Comparison of ENCODE assay signal across 26 cellular contexts in the genomic region with DNA sequence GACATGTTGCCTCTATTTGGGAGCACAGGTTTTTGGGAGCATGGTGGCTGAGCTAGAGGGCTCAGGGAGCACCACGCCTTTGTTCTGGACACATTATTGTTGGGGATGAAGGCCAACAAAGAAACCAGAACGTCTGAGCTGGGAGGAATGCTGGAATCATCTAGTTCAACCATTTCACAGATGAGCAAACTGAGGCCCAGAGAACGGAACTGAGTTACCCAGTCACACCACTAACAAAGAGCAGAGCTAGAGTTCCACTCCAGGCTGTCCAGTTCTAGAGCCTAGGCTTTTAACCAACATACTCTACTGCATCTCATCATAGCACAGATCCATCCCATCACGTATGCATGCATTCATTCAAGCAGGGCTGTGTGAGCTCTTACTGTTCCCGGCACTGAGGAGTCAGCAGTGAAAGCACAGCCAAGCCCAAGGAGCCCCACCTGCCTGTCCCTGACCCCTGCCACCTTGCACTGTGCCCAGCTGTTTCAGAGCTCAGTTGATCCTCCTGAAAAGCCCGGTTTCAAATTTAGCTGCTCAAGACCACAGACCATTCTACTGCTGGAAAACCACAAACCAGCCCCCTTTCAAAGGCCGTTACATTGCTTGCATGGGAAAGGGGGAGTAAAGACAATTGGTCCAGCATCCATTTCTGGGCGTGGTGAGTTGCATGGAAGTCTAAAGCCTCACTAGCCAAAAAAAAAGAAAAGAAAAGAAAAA. TPM values are rescaled to one million over a fixed set of nuclear protein-coding genes. Genes with fewer than 3 reads are reported as not detected.
DNase-seq lines count a peak whose midpoint lies in the region; ATAC-seq, FAIRE-seq and TF ChIP-seq lines count a peak whose summit lies in the region.
"Had no signal": no experiment of that assay in that cellular context is flagged by ENCODE, and none has a peak within 500 bp of the region (broad histone marks: within the 10 kb centered on the region; RNA-seq: fewer than 3 reads in every experiment).

No MANE protein-coding gene starts in this region.

- FAIRE-seq in GM12878 (lab: Jason Lieb, UNC), result no peak

- TF ChIP-seq POLR2A in GM12878 (IDR thresholded peaks at IDR 0.05; ENCODE audit: low read depth, low read length), result no peak

- RAD21 ChIA-PET in GM12878 (lab: Charles Lee; ENCODE audit: unreplicated experiment), result no interaction called here

- no peaks in the 10 kb centered on the region for H3K9me3 Mint-ChIP-seq in activated T-cell treated with anti-CD3 and anti-CD28 coated beads, Interleukin-2, amount 50 U/mL, for 24 hours
- H3K9me3 Mint-ChIP-seq: activated CD8-positive, alpha-beta T cell treated with anti-CD3 and anti-CD28 coated beads for 36 hours; activated T-helper 2 cell treated with anti-CD3 and anti-CD28 coated beads, Interferon-gamma antibody, Interleukin-2, Interleukin-4, amounts not matched to agents 10 μg/mL and 5 μg/mL and 100 μg/mL, durations not matched to agents 14 hours and 24 hours and 36 hours; naive thymus-derived CD4-positive, alpha-beta T cell; stimulated activated memory B cell treated with anti-CD40 and anti-IgM and Interleukin-4, amounts not matched to agents 10 μg/mL and 1 μg/mL and 100 μg/mL, for 72 hours had no signal

- H3K36me3 Mint-ChIP-seq in activated T-cell treated with anti-CD3 and anti-CD28 coated beads, Interleukin-2, amount 50 U/mL, for 24 hours (ENCODE audit: low read depth), result no peaks in the 10 kb centered on the region
- H3K36me3 Mint-ChIP-seq: activated naive CD8-positive, alpha-beta T cell; naive thymus-derived CD4-positive, alpha-beta T cell; stimulated activated memory B cell treated with anti-CD40 and anti-IgM and Interleukin-4, amounts not matched to agents 10 μg/mL and 1 μg/mL and 100 μg/mL, for 72 hours had no signal

- no peaks in the 10 kb centered on the region for H3K79me2 ChIP-seq in GM12878 (ENCODE audit: control insufficient read depth, insufficient read depth, low read length)

- no peak overlapping the region for H3K4me3 ChIP-seq in BLaER1 treated with 17β-estradiol and CSF1 and Interleukin-3, amounts not matched to agents 10 nM and 100 nM
- no peak overlapping the region for H3K4me3 ChIP-seq in HEK293 (ENCODE audit: low read depth, low read length)
- H3K4me3 ChIP-seq in GM12878, result no peak overlapping the region
- H3K4me3 ChIP-seq: breast epithelium, gastrocnemius medialis, lower lobe of right lung, transverse colon had no signal

- H2AFZ ChIP-seq in GM12878 (ENCODE audit: control insufficient read depth, low read depth, low read length), result no peak overlapping the region

- TF ChIP-seq CTCF in HEK293 (tag by site-specific recombination; IDR thresholded peaks at IDR 0.05) (no peak), GM12878 (IDR thresholded peaks at IDR 0.05 in 2 of 3, conservative IDR thresholded peaks at IDR 0.05 in 1 of 3; ENCODE audit: control insufficient read depth in 2 of 3, extremely low read depth in 1 of 3, insufficient read depth in 1 of 3, low read depth in 3 of 3, low read length in 3 of 3) (no peak)

- CTCF ChIA-PET in HEK293 (lab: Yijun Ruan, JAX), result interaction anchor here (1.3 kb wide), 1 partner anchor 157 kb away, joined by 3 read pairs; no protein-coding TSS in a partner anchor
- CTCF ChIA-PET in GM12878 (lab: Yijun Ruan, JAX), result no interaction called here

- H3K27ac ChIP-seq in BLaER1 treated with 17β-estradiol and CSF1 and Interleukin-3, amounts not matched to agents 10 nM and 100 nM, result peak overlapping the region in 6 of 11 experiments; percentile 27 to 64 (median 46); a peak in 7 of 22 replicates
- H3K27ac ChIP-seq in HEK293 (ENCODE audit: extremely low read depth, low read depth, low read length) (no peak overlapping the region), GM12878 (ENCODE audit: control insufficient read depth, insufficient read depth) (no peak overlapping the region)
- H3K27ac ChIP-seq: breast epithelium, gastrocnemius medialis, lower lobe of right lung, transverse colon had no signal

- no TSS peak for BruUV-seq in GM12878 (replicated peaks; lab: Mats Ljungman, UMichigan)

- no peak overlapping the region for H3K4me3 Mint-ChIP-seq in activated T-cell treated with anti-CD3 and anti-CD28 coated beads, Interleukin-2, amount 50 U/mL, for 24 hours
- H3K4me3 Mint-ChIP-seq: activated CD8-positive, alpha-beta T cell treated with anti-CD3 and anti-CD28 coated beads for 36 hours; activated naive CD8-positive, alpha-beta T cell; stimulated activated memory B cell treated with anti-CD40 and anti-IgM and Interleukin-4, amounts not matched to agents 10 μg/mL and 1 μg/mL and 100 μg/mL, for 72 hours had no signal

- TF ChIP-seq RAD21 in GM12878 (IDR thresholded peaks at IDR 0.05; ENCODE audit: insufficient read depth, low read depth, low read length), result no peak

- intact Hi-C loops in GM12878 (cut with micrococcal nuclease; ENCODE audit: unreplicated experiment), result no loop called here

- TF ChIP-seq EP300 in GM12878 (IDR thresholded peaks at IDR 0.05; ENCODE audit: borderline replicate concordance in 1 of 2, control insufficient read depth in 1 of 2, low read depth in 2 of 2, low read length in 2 of 2), result no peak

- H3K27ac Mint-ChIP-seq in activated T-cell treated with anti-CD3 and anti-CD28 coated beads, Interleukin-2, amount 50 U/mL, for 24 hours, result no peak overlapping the region
- H3K27ac Mint-ChIP-seq: activated CD8-positive, alpha-beta T cell treated with anti-CD3 and anti-CD28 coated beads for 36 hours; activated T-helper 2 cell treated with anti-CD3 and anti-CD28 coated beads, Interferon-gamma antibody, Interleukin-2, Interleukin-4, amounts not matched to agents 10 μg/mL and 5 μg/mL and 100 μg/mL, durations not matched to agents 14 hours and 24 hours and 36 hours had no signal

- H3K9me3 ChIP-seq in BLaER1 treated with 17β-estradiol and CSF1 and Interleukin-3, amounts not matched to agents 10 nM and 100 nM (replicated peaks in 1 of 11), result no peaks in the 10 kb centered on the region
- H3K9me3 ChIP-seq in HEK293 (ENCODE audit: control insufficient read depth, insufficient read depth, low read depth, low read length) (no peaks in the 10 kb centered on the region), GM12878 (replicated peaks; ENCODE audit: control insufficient read depth, insufficient read depth, low read length) (no peaks in the 10 kb centered on the region)
- H3K9me3 ChIP-seq: breast epithelium, gastrocnemius medialis, lower lobe of right lung, transverse colon had no signal

- SMC1A ChIA-PET in GM12878 (lab: Charles Lee; ENCODE audit: uncharacterized antibody, unreplicated experiment), result interaction anchor here (0.9 to 1.4 kb wide), 2 partner anchors 9 to 149 kb away, joined by 3 to 4 read pairs; no protein-coding TSS in a partner anchor

- H4K20me1 ChIP-seq in BLaER1 treated with 17β-estradiol and CSF1 and Interleukin-3, amounts not matched to agents 10 nM and 100 nM, result peaks cover 0 to 46% (median 0%) of the 10 kb centered on the region in 11 experiments; a peak in 8 of 22 replicates
- H4K20me1 ChIP-seq in GM12878 (ENCODE audit: control insufficient read depth, insufficient read depth), result no peaks in the 10 kb centered on the region

- peak overlapping the region in 4 of 11 experiments; percentile 9 to 28 (median 20); a peak in 3 of 22 replicates for H3K9ac ChIP-seq in BLaER1 treated with 17β-estradiol and CSF1 and Interleukin-3, amounts not matched to agents 10 nM and 100 nM
- H3K9ac ChIP-seq in GM12878 (ENCODE audit: control insufficient read depth, insufficient read depth, low read length), result no peak overlapping the region

- peaks cover 6% of the 10 kb centered on the region for H3K27me3 Mint-ChIP-seq in activated T-cell treated with anti-CD3 and anti-CD28 coated beads, Interleukin-2, amount 50 U/mL, for 24 hours
- H3K27me3 Mint-ChIP-seq: activated naive CD8-positive, alpha-beta T cell had no signal

- POLR2A ChIA-PET in HEK293 (lab: Yijun Ruan, JAX) (no interaction called here), GM12878 (lab: Charles Lee) (interaction anchor here (0.6 kb wide), 1 partner anchor 61 kb away, joined by 3 read pairs; no protein-coding TSS in a partner anchor)

- H3K4me2 ChIP-seq in BLaER1 treated with 17β-estradiol and CSF1 and Interleukin-3, amounts not matched to agents 10 nM and 100 nM, result peak overlapping the region in 10 of 11 experiments; percentile 60 to 100 (median 92); a peak in 19 of 22 replicates
- H3K4me2 ChIP-seq in GM12878 (ENCODE audit: control insufficient read depth, insufficient read depth), result no peak overlapping the region

- H3K36me3 ChIP-seq in BLaER1 treated with 17β-estradiol and CSF1 and Interleukin-3, amounts not matched to agents 10 nM and 100 nM, result no peaks in the 10 kb centered on the region
- H3K36me3 ChIP-seq in HEK293 (ENCODE audit: control insufficient read depth in 2 of 2, insufficient read depth in 1 of 2, low read length in 2 of 2) (no peaks in the 10 kb centered on the region), GM12878 (ENCODE audit: control insufficient read depth in 2 of 2, insufficient read depth in 2 of 2, low read length in 1 of 2) (no peaks in the 10 kb centered on the region)
- H3K36me3 ChIP-seq: breast epithelium, gastrocnemius medialis, lower lobe of right lung, transverse colon had no signal

- DNase-seq in MV-4-11 (lab: John Stamatoyannopoulos, UW) (peak; percentile 81), GM12878 (ENCODE audit: low read depth, low spot score) (no peak), kidney glomerular epithelial cell (lab: John Stamatoyannopoulos, UW) (no peak)
- DNase-seq in activated T-cell treated with anti-CD3 and anti-CD28 coated beads, Interleukin-2, amount 50 U/mL, for 24 hours, result no peak
- DNase-seq: activated CD4-positive, alpha-beta T cell treated with anti-CD3 and anti-CD28 coated beads for 1 hour; activated CD8-positive, alpha-beta T cell treated with anti-CD3 and anti-CD28 coated beads for 36 hours; COR-L47; gastrocnemius medialis; Karpas-422; lower lobe of right lung; midbrain; naive thymus-derived CD4-positive, alpha-beta T cell; NCI-H1092 treated with DMSO at 0.1 percent for 48 hours; NCI-H187; NCI-H2171 treated with DMSO at 0.1 percent for 48 hours; NCI-H510A treated with DMSO at 0.1 percent for 48 hours; stimulated activated CD4-positive, alpha-beta T cell treated with anti-CD3 and anti-CD28 coated beads, Interleukin-15, amount 100 ng/mL, for 24 hours; transverse colon had no signal

- peaks cover 0 to 21% (median 13%) of the 10 kb centered on the region in 11 experiments; a peak in 12 of 22 replicates for H3K27me3 ChIP-seq in BLaER1 treated with 17β-estradiol and CSF1 and Interleukin-3, amounts not matched to agents 10 nM and 100 nM
- H3K27me3 ChIP-seq in GM12878 (replicated peaks in 1 of 2; ENCODE audit: control insufficient read depth in 2 of 2, insufficient read depth in 2 of 2, low read length in 1 of 2), result peaks cover 5 to 7% of the 10 kb centered on the region in 2 experiments

- peaks cover 30 to 100% (median 99%) of the 10 kb centered on the region in 10 experiments for H3K4me1 ChIP-seq in BLaER1 treated with 17β-estradiol and CSF1 and Interleukin-3, amounts not matched to agents 10 nM and 100 nM
- H3K4me1 ChIP-seq in HEK293 (ENCODE audit: control insufficient read depth, insufficient read depth, low read length) (no peaks in the 10 kb centered on the region), GM12878 (ENCODE audit: control insufficient read depth, insufficient read depth, low read length) (peaks cover 6% of the 10 kb centered on the region)

- peaks cover 30% of the 10 kb centered on the region for H3K4me1 Mint-ChIP-seq in activated T-cell treated with anti-CD3 and anti-CD28 coated beads, Interleukin-2, amount 50 U/mL, for 24 hours (ENCODE audit: low read depth)

- in situ Hi-C loops in GM12878 (cut with MboI), result no loop called here

- ATAC-seq in GM12878 (peak; percentile 13; the same call in 1 of the 3 replicates), GM18909 (IDR thresholded peaks at IDR 0.05; ENCODE audit: poor library complexity, unreplicated experiment) (no peak), HG03108 (IDR thresholded peaks at IDR 0.05; ENCODE audit: unreplicated experiment) (no peak)
- ATAC-seq: activated CD8-positive, alpha-beta T cell treated with anti-CD3 and anti-CD28 coated beads for 36 hours; gastrocnemius medialis; lower lobe of right lung; naive thymus-derived CD4-positive, alpha-beta T cell; stimulated activated memory B cell treated with anti-CD40 and anti-IgM and Interleukin-4, amounts not matched to agents 10 μg/mL and 1 μg/mL and 100 μg/mL, for 72 hours had no signal

- WGBS in GM12878 (ENCODE audit: insufficient coverage, insufficient replicate concordance, low lambda C conversion rate, missing lambda C conversion rate), result 28% methylated on average over 8 of the region's 8 CpGs

RNA-seq across cellular contexts. Expression of gene TCF20, which starts 16.9 kb away (rescaled TPM):
- total RNA-seq in GM12878 (2013; cell fraction: nucleolus; rRNA removed), result 92.0 and 98.0 TPM in 2 replicates
- 28.4 TPM in 2 replicates for total RNA-seq in GM12878 (2014; rRNA removed)
- total RNA-seq in GM12878 (2014; rRNA removed; fragmentation: Illumina TruSeq; extraction: Trizol), result 26.4 and 26.9 TPM in 2 replicates
- total RNA-seq in GM12878 (2021), result 52.9 and 56.9 TPM in 2 replicates
- polyA plus RNA-seq in GM12878 (2011; ENCODE audit: low read depth), result 8.2 TPM
- polyA plus RNA-seq in GM12878 (2011; rRNA removed), result 16.7 and 23.9 TPM in 2 replicates
- polyA plus RNA-seq in GM12878 (2011; cell fraction: cytosol; rRNA removed), result 24.2 and 25.6 TPM in 2 replicates
- 21.6 and 21.7 TPM in 2 replicates for polyA plus RNA-seq in GM12878 (2011; cell fraction: nucleus; rRNA removed)
- 14.0 and 15.1 TPM in 2 replicates for polyA plus RNA-seq in GM12878 (2012)
- 21.0 and 23.4 TPM in 2 replicates for polyA plus RNA-seq in GM12878 (2014; fragmentation: Illumina TruSeq; extraction: Trizol)
- under 1 TPM; 0.69 to 0.89 TPM for polyA plus RNA-seq in GM12878 (2014; fragmentation: Nextera tagmentation; extraction: Ambion mirVana)
- polyA plus RNA-seq in GM12878 (2014; rRNA removed), result 19.3 and 21.8 TPM in 2 replicates
- under 1 TPM; 0.64 to 0.80 TPM for polyA plus RNA-seq in GM12878 (2016; fragmentation: Nextera tagmentation; extraction: Ambion mirVana)
- polyA minus RNA-seq in GM12878 (2011; rRNA and poly(A)+ RNA removed), result 60.0 and 66.1 TPM in 2 replicates
- 26.2 and 29.5 TPM in 2 replicates for polyA minus RNA-seq in GM12878 (2011; cell fraction: cytosol; rRNA and poly(A)+ RNA removed)
- polyA minus RNA-seq in GM12878 (2011; cell fraction: nucleus; rRNA and poly(A)+ RNA removed), result 24.1 and 33.6 TPM in 2 replicates

Comparison
In these comparisons a context has a peak if more than half of its experiments do, and no peak if none do; other contexts are left out.
1. H3K27ac ChIP-seq: peak in BLaER1 treated with 17β-estradiol and CSF1 and Interleukin-3, amounts not matched to agents 10 nM and 100 nM (6 of 11); none in HEK293 (single experiment) and GM12878 (single experiment).